ENCODE assay signal across 9 cellular contexts in the genomic region with DNA sequence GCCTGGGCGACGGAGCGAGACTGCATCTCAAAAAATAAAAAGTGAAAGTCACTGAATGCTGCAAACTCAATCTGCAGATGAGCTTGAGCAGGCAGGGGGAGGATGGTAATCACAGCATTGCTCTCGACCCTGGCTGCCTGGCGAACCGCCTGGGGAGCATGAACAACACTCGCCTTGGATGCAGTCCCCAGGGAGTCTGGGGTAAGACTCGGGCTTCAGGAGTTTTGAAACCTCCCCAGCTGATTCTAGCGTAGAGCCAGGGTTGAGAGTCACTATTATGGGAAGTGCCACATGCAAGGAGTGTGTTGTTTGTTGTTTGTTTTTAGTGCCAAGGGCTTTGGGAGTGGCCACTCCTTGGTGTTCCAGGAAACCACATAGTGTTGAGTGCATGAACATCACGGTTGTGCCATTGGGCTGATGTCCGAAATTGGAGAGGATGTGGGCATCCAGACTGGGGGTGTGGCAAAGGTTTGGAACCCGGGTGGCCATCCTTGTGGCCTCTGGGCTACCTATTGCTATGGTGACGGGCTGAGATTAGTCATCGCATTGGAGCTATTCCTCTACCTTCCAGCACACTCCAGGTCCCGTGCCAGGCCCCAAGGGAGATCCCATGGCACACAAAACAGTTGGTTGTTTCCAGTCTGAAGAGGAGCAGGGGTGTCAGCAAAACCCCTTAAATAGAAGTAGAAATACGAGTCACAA.
A peak's percentile ranks its signal among the peaks of the same experiment; 100 is the strongest.
DNase-seq lines count a peak whose midpoint lies in the region; ATAC-seq and TF ChIP-seq lines count a peak whose summit lies in the region.
"Had no signal": no experiment of that assay in that cellular context is flagged by ENCODE, and none has a peak within 500 bp of the region (broad histone marks: within the 10 kb centered on the region; RNA-seq: fewer than 3 reads in every experiment).

No MANE protein-coding gene starts in this region.

- H3K4me3 ChIP-seq in astrocyte of the cerebellum (ENCODE audit: low read depth, low read length): no peak overlapping the region
- H3K4me3 ChIP-seq in aorta (ENCODE audit: low read length in 2 of 2): no peak overlapping the region

- intact Hi-C loops in natural killer cell (cut with micrococcal nuclease) (no loop called here), aorta (cut with DNase I) (loop anchor here in 1 of 2 donors (5.0 kb wide), 1 partner anchor 253 kb away; no protein-coding TSS in a partner anchor)
- intact Hi-C loops in activated CD4-positive, alpha-beta T cell treated with anti-CD3 and anti-CD28 coated beads, Interleukin-2, amount 10 ng/mL, durations not matched to agents 24 days and 14 days (cut with micrococcal nuclease): loop anchor here (5.0 kb wide), 1 partner anchor 37 kb away; no protein-coding TSS in a partner anchor

- H3K4me1 ChIP-seq in aorta (ENCODE audit: control insufficient read depth in 1 of 2, insufficient read depth in 2 of 2, low read length in 2 of 2): no peaks in the 10 kb centered on the region

- H3K9me3 ChIP-seq in aorta (ENCODE audit: control insufficient read depth, low read length): no peaks in the 10 kb centered on the region

- H3K27ac Mint-ChIP-seq in natural killer cell treated with Interleukin-12 subunit alpha and Interleukin-12 subunit beta and Interleukin-15 and Interleukin-18, amount 100 ng/mL, for 72 hours: no peak overlapping the region
- no peak overlapping the region for H3K27ac Mint-ChIP-seq in natural killer cell
- H3K27ac Mint-ChIP-seq in activated CD4-positive, alpha-beta T cell treated with anti-CD3 and anti-CD28 coated beads, Interleukin-2, amount 10 ng/mL, durations not matched to agents 24 days and 14 days: no peak overlapping the region

- in situ Hi-C loops in astrocyte of the cerebellum (cut with HindIII; ENCODE audit: low sequenced_read_pairs): no loop called here

- H3K9me3 Mint-ChIP-seq in natural killer cell treated with Interleukin-12 subunit alpha and Interleukin-12 subunit beta and Interleukin-15 and Interleukin-18, amount 100 ng/mL, for 72 hours: no peaks in the 10 kb centered on the region
- no peaks in the 10 kb centered on the region for H3K9me3 Mint-ChIP-seq in natural killer cell
- H3K9me3 Mint-ChIP-seq in activated CD4-positive, alpha-beta T cell treated with anti-CD3 and anti-CD28 coated beads, Interleukin-2, amount 10 ng/mL, durations not matched to agents 24 days and 14 days: no peaks in the 10 kb centered on the region

- DNase-seq in natural killer cell treated with Interleukin-12 subunit alpha and Interleukin-12 subunit beta and Interleukin-15 and Interleukin-18, amount 100 ng/mL, for 72 hours (ENCODE audit: low spot score): peak; percentile 51
- DNase-seq in natural killer cell (no peak), astrocyte of the cerebellum (ENCODE audit: low read depth) (peak; percentile 41), kidney tubule cell (ENCODE audit: low spot score) (peak; percentile 58), aorta (peak; percentile 93), NCI-H446 treated with DMSO at 0.1 percent for 48 hours (lab: John Stamatoyannopoulos, UW) (no peak)
- no peak for DNase-seq in activated CD4-positive, alpha-beta T cell treated with anti-CD3 and anti-CD28 coated beads, Interleukin-2, amount 10 ng/mL, durations not matched to agents 24 days and 14 days
- DNase-seq: activated CD4-positive, CD25-positive, alpha-beta regulatory T cell treated with anti-CD3 and anti-CD28 coated beads, Interleukin-2, amount 50 U/mL, for 72 hours had no signal

- H3K4me3 Mint-ChIP-seq in natural killer cell treated with Interleukin-12 subunit alpha and Interleukin-12 subunit beta and Interleukin-15 and Interleukin-18, amount 100 ng/mL, for 72 hours: no peak overlapping the region
- H3K4me3 Mint-ChIP-seq in natural killer cell: no peak overlapping the region
- no peak overlapping the region for H3K4me3 Mint-ChIP-seq in activated CD4-positive, alpha-beta T cell treated with anti-CD3 and anti-CD28 coated beads, Interleukin-2, amount 10 ng/mL, durations not matched to agents 24 days and 14 days

- H3K36me3 Mint-ChIP-seq in natural killer cell treated with Interleukin-12 subunit alpha and Interleukin-12 subunit beta and Interleukin-15 and Interleukin-18, amount 100 ng/mL, for 72 hours: no peaks in the 10 kb centered on the region
- no peaks in the 10 kb centered on the region for H3K36me3 Mint-ChIP-seq in natural killer cell
- H3K36me3 Mint-ChIP-seq in activated CD4-positive, alpha-beta T cell treated with anti-CD3 and anti-CD28 coated beads, Interleukin-2, amount 10 ng/mL, durations not matched to agents 24 days and 14 days (ENCODE audit: low read depth): peaks cover 18% of the 10 kb centered on the region

- peaks cover 0 to 4% of the 10 kb centered on the region in 2 donors for H3K36me3 ChIP-seq in aorta (ENCODE audit: control insufficient read depth in 1 of 2, insufficient read depth in 2 of 2, low read length in 1 of 2)

- 5 to 8% methylated on average over 16 of the region's 16 CpGs for WGBS in aorta, 2 donors

- no peaks in the 10 kb centered on the region for H3K27me3 ChIP-seq in aorta (ENCODE audit: control insufficient read depth in 1 of 2, insufficient read depth in 2 of 2, low read length in 1 of 2)

- ATAC-seq in natural killer cell treated with Interleukin-12 subunit alpha and Interleukin-12 subunit beta and Interleukin-15 and Interleukin-18, amount 100 ng/mL, for 72 hours: no peak
- no peak for ATAC-seq in natural killer cell
- peak; percentile 67 for ATAC-seq in aorta (ENCODE audit: low FRiP score)
- ATAC-seq in HG02840 (IDR thresholded peaks at IDR 0.05; ENCODE audit: low FRiP score, unreplicated experiment): no peak

- peak overlapping the region; percentile 7 to 20 for H3K27ac ChIP-seq in aorta (ENCODE audit: low read depth in 1 of 2, low read length in 2 of 2)

- H3K27me3 Mint-ChIP-seq in natural killer cell treated with Interleukin-12 subunit alpha and Interleukin-12 subunit beta and Interleukin-15 and Interleukin-18, amount 100 ng/mL, for 72 hours: no peaks in the 10 kb centered on the region
- H3K27me3 Mint-ChIP-seq in natural killer cell (ENCODE audit: low read depth in 2 of 2): no peaks in the 10 kb centered on the region
- H3K27me3 Mint-ChIP-seq in activated CD4-positive, alpha-beta T cell treated with anti-CD3 and anti-CD28 coated beads, Interleukin-2, amount 10 ng/mL, durations not matched to agents 24 days and 14 days: no peaks in the 10 kb centered on the region

- peaks cover 4 to 6% of the 10 kb centered on the region in 2 donors for H3K4me1 Mint-ChIP-seq in natural killer cell treated with Interleukin-12 subunit alpha and Interleukin-12 subunit beta and Interleukin-15 and Interleukin-18, amount 100 ng/mL, for 72 hours (ENCODE audit: low read depth in 2 of 2)
- peaks cover 0 to 11% of the 10 kb centered on the region in 2 donors for H3K4me1 Mint-ChIP-seq in natural killer cell
- H3K4me1 Mint-ChIP-seq in activated CD4-positive, alpha-beta T cell treated with anti-CD3 and anti-CD28 coated beads, Interleukin-2, amount 10 ng/mL, durations not matched to agents 24 days and 14 days: peaks cover 5% of the 10 kb centered on the region

- TF ChIP-seq CTCF in natural killer cell (IDR thresholded peaks at IDR 0.05) (no peak), astrocyte of the cerebellum (IDR thresholded peaks at IDR 0.05; ENCODE audit: low read depth, low read length, missing control alignments) (no peak)

Comparison
In these comparisons a context has a peak if more than half of its experiments do, and no peak if none do; other contexts are left out.
1. DNase-seq: peak in natural killer cell treated with Interleukin-12 subunit alpha and Interleukin-12 subunit beta and Interleukin-15 and Interleukin-18, amount 100 ng/mL, for 72 hours (single experiment), astrocyte of the cerebellum (single experiment), kidney tubule cell (single experiment) and aorta (2 of 2); none in natural killer cell (single experiment), NCI-H446 treated with DMSO at 0.1 percent for 48 hours (single experiment) and activated CD4-positive, alpha-beta T cell treated with anti-CD3 and anti-CD28 coated beads, Interleukin-2, amount 10 ng/mL, durations not matched to agents 24 days and 14 days (single experiment).